Comparison of ENCODE assay signal across 15 cellular contexts in the genomic region with DNA sequence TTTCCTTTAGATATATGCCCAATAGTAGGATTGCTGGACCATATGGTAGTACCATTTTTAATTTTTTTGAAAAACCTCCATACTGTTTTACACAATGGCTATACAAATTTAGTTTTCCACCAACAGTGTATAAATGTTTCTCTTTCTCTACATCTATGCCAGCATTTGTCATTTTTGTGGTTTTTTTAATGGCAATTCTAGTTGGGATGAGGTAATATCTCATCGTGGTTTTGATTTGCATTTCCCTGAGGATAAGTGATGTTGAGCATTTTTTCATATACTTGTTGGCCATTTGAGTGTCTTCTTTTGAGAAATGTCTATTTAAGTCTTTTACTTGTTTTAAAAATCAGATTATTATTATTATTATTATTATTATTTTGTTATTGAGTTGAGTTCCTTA. TPM values are rescaled to one million over a fixed set of nuclear protein-coding genes. Genes with fewer than 3 reads are reported as not detected.
DNase-seq lines count a peak whose midpoint lies in the region; ATAC-seq and TF ChIP-seq lines count a peak whose summit lies in the region.
"Had no signal": no experiment of that assay in that cellular context is flagged by ENCODE, and none has a peak within 500 bp of the region (broad histone marks: within the 10 kb centered on the region; RNA-seq: fewer than 3 reads in every experiment).

No MANE protein-coding gene starts in this region.

- H3K79me1 ChIP-seq in IMR-90 (ENCODE audit: low read depth in 1 of 2, low read length in 2 of 2) = no peaks in the 10 kb centered on the region

- H2AK5ac ChIP-seq in IMR-90 (ENCODE audit: low read depth, low read length) = no peak overlapping the region

- H3K79me2 ChIP-seq in fibroblast of lung (ENCODE audit: control insufficient read depth, insufficient read depth, low read length) = no peaks in the 10 kb centered on the region

- H3K56ac ChIP-seq in IMR-90 (ENCODE audit: extremely low read depth, insufficient read depth, low read length) = no peak overlapping the region

- no peak overlapping the region for H2BK5ac ChIP-seq in IMR-90 (ENCODE audit: low read depth, low read length, poor library complexity, severe bottlenecking)

- in situ Hi-C loops in IMR-90 (cut with MboI; ENCODE audit: low sequenced_read_pairs) = no loop called here

- no peak for TF ChIP-seq CTCF in IMR-90 (conservative IDR thresholded peaks at IDR 0.05; ENCODE audit: low read depth, low read length)
- no peak for TF ChIP-seq CTCF in fibroblast of lung (conservative IDR thresholded peaks at IDR 0.05 in 1 of 2, IDR thresholded peaks at IDR 0.05 in 1 of 2; ENCODE audit: low read depth in 1 of 2, low read length in 2 of 2)
- TF ChIP-seq CTCF in spleen (IDR thresholded peaks at IDR 0.05 in 8 of 11, conservative IDR thresholded peaks at IDR 0.05 in 3 of 11) = no peak
- no peak for TF ChIP-seq CTCF in thyroid gland (IDR thresholded peaks at IDR 0.05)

- no peak overlapping the region for H3K14ac ChIP-seq in IMR-90 (replicated peaks; ENCODE audit: low read depth, low read length)

- no peak overlapping the region for H2AK9ac ChIP-seq in IMR-90 (replicated peaks; ENCODE audit: low read depth, low read length, poor library complexity)

- H3K27me3 ChIP-seq in IMR-90 (ENCODE audit: control insufficient read depth, insufficient read depth, low read length) = no peaks in the 10 kb centered on the region
- no peaks in the 10 kb centered on the region for H3K27me3 ChIP-seq in fibroblast of lung (ENCODE audit: control insufficient read depth, insufficient read depth, low read length)
- no peaks in the 10 kb centered on the region for H3K27me3 ChIP-seq in spleen (replicated peaks in 1 of 7)
- no peaks in the 10 kb centered on the region for H3K27me3 ChIP-seq in thyroid gland

- H4K8ac ChIP-seq in IMR-90 (ENCODE audit: low read depth in 2 of 2, low read length in 2 of 2) = no peak overlapping the region

- BruUV-seq in IMR-90 (replicated peaks; lab: Mats Ljungman, UMichigan) = no TSS peak

- dilution Hi-C loops in IMR-90 (cut with HindIII; ENCODE audit: low sequenced_read_pairs, unreplicated experiment) = no loop called here

- H3K36me3 ChIP-seq in IMR-90 (ENCODE audit: control insufficient read depth, insufficient read depth, low read length) = no peaks in the 10 kb centered on the region
- H3K36me3 ChIP-seq in fibroblast of lung (ENCODE audit: control insufficient read depth, insufficient read depth, low read length) = no peaks in the 10 kb centered on the region
- no peaks in the 10 kb centered on the region for H3K36me3 ChIP-seq in spleen
- H3K36me3 ChIP-seq in thyroid gland = no peaks in the 10 kb centered on the region

- no peak overlapping the region for H2BK20ac ChIP-seq in IMR-90 (ENCODE audit: low read depth, low read length)

- no peak overlapping the region for H3K18ac ChIP-seq in IMR-90 (ENCODE audit: low read depth, low read length)

- no peak overlapping the region for H3K23ac ChIP-seq in IMR-90 (ENCODE audit: low read depth, low read length)

- H4K5ac ChIP-seq in IMR-90 (ENCODE audit: low read depth, low read length) = no peak overlapping the region

- TF ChIP-seq POLR2A in IMR-90 (IDR thresholded peaks at IDR 0.05; ENCODE audit: low read depth, low read length) (no peak), spleen (IDR thresholded peaks at IDR 0.05) (no peak), thyroid gland (IDR thresholded peaks at IDR 0.05) (no peak)

- H3K4me2 ChIP-seq in IMR-90 (ENCODE audit: low read depth, low read length) (no peak overlapping the region), fibroblast of lung (ENCODE audit: extremely low read depth, insufficient read depth, low read length) (no peak overlapping the region)

- H3K4me3 ChIP-seq in IMR-90 (ENCODE audit: insufficient read depth, low read depth, low read length) (no peak overlapping the region), fibroblast of lung (replicated peaks in 1 of 4; ENCODE audit: control extremely low read depth in 1 of 4, insufficient read depth in 1 of 4, low read depth in 3 of 4, low read length in 4 of 4) (no peak overlapping the region), spleen (no peak overlapping the region), thyroid gland (replicated peaks in 1 of 3) (no peak overlapping the region)

- intact Hi-C loops in IMR-90 (cut with micrococcal nuclease) = no loop called here
- intact Hi-C loops in spleen (cut with DNase I; ENCODE audit: low total_unique reads) = no loop called here
- intact Hi-C loops in thyroid gland (cut with DNase I) = no loop called here

- no peak overlapping the region for H3K9ac ChIP-seq in IMR-90 (ENCODE audit: low read depth, low read length)
- H3K9ac ChIP-seq in fibroblast of lung (ENCODE audit: insufficient read depth, low read length) = no peak overlapping the region

- H2AFZ ChIP-seq in IMR-90 (replicated peaks; ENCODE audit: low read length, poor library complexity) = no peak overlapping the region
- no peak overlapping the region for H2AFZ ChIP-seq in fibroblast of lung (ENCODE audit: low read length)

- H3K9me3 ChIP-seq in IMR-90 (ENCODE audit: control insufficient read depth, insufficient read depth, low read length) = no peaks in the 10 kb centered on the region
- no peaks in the 10 kb centered on the region for H3K9me3 ChIP-seq in fibroblast of lung (ENCODE audit: control insufficient read depth, insufficient read depth, low read depth, low read length)
- no peaks in the 10 kb centered on the region for H3K9me3 ChIP-seq in spleen
- H3K9me3 ChIP-seq in thyroid gland = no peaks in the 10 kb centered on the region

- H4K91ac ChIP-seq in IMR-90 (ENCODE audit: insufficient read depth, low read depth, low read length) = no peak overlapping the region

- H3K27ac ChIP-seq in IMR-90 (ENCODE audit: insufficient read depth, low read length) (no peak overlapping the region), fibroblast of lung (ENCODE audit: insufficient read depth, low read length) (no peak overlapping the region), spleen (no peak overlapping the region), thyroid gland (no peak overlapping the region)

- H3K4me1 ChIP-seq in IMR-90 (ENCODE audit: control insufficient read depth, insufficient read depth, low read length) (no peaks in the 10 kb centered on the region), fibroblast of lung (ENCODE audit: control insufficient read depth, extremely low read depth, insufficient read depth, low read length) (no peaks in the 10 kb centered on the region), spleen (no peaks in the 10 kb centered on the region), thyroid gland (no peaks in the 10 kb centered on the region)

- no CpG with 5 or more reads among the region's 1 CpG for WGBS in IMR-90 (ENCODE audit: extremely low coverage in 2 of 2, insufficient read length in 1 of 2), 2 experiments
- 47 to 80% (median 66%) methylated on average over 1 of the region's 1 CpG for WGBS in spleen, 5 donors
- 74 to 82% methylated on average over 1 of the region's 1 CpG for WGBS in thyroid gland, 2 donors

- no peaks in the 10 kb centered on the region for H3K9me1 ChIP-seq in IMR-90 (ENCODE audit: insufficient read depth, low read length)

- peak; percentile 13 for DNase-seq in Daoy (ENCODE audit: low read depth)
- peak; percentile 23 for DNase-seq in IMR-90
- DNase-seq in RPMI7951 (ENCODE audit: low read depth) = peak; percentile 7
- DNase-seq in fibroblast of lung (ENCODE audit: low read depth in 2 of 2) = peak; percentile 4 to 47
- no peak for DNase-seq in DMS114 treated with DMSO at 0.1 percent for 48 hours (lab: John Stamatoyannopoulos, UW; ENCODE audit: unreplicated experiment)
- DNase-seq in spleen = no peak
- DNase-seq in stimulated activated CD8-positive, alpha-beta memory T cell treated with anti-CD3 and anti-CD28 coated beads, Interleukin-4, amount 100 ng/mL, for 48 hours = no peak
- DNase-seq in thyroid gland = no peak
- DNase-seq: CD4-positive, CD25-positive, alpha-beta regulatory T cell; DND-41; H9; NCI-H187 treated with DMSO at 0.1 percent for 48 hours; NCI-H2171; NCI-H510A; RPMI8226 had no signal

- H3K4ac ChIP-seq in IMR-90 (ENCODE audit: low read depth, low read length) = no peak overlapping the region

- CTCF ChIA-PET in IMR-90 (lab: Yijun Ruan, JAX) = no interaction called here

- H2BK120ac ChIP-seq in IMR-90 (ENCODE audit: low read depth, low read length) = no peak overlapping the region

- no peak for ATAC-seq in IMR-90 (ENCODE audit: low read depth)

- H4K20me1 ChIP-seq in IMR-90 (ENCODE audit: insufficient read depth, low read length) (no peaks in the 10 kb centered on the region), fibroblast of lung (ENCODE audit: control insufficient read depth, extremely low read depth, insufficient read depth, low read length) (no peaks in the 10 kb centered on the region)

- POLR2A ChIA-PET in IMR-90 (lab: Charles Lee; ENCODE audit: unreplicated experiment) = no interaction called here

- no peak overlapping the region for H2BK15ac ChIP-seq in IMR-90 (ENCODE audit: low read depth, low read length)

- TF ChIP-seq RAD21 in IMR-90 (IDR thresholded peaks at IDR 0.05; ENCODE audit: low read length) = no peak

TF ChIP-seq in IMR-90, 13 proteins besides CTCF, POLR2A, EP300 and RAD21 (continues in another document):
- TF ChIP-seq CEBPB (IDR thresholded peaks at IDR 0.05; ENCODE audit: low read depth, low read length) = no peak; the same call in 1 of the 2 replicates
- no peak for TF ChIP-seq RCOR1 (IDR thresholded peaks at IDR 0.05; ENCODE audit: insufficient replicate concordance, low read length)
- TF ChIP-seq MAZ (IDR thresholded peaks at IDR 0.05; ENCODE audit: borderline replicate concordance, low read depth, low read length) = no peak
- TF ChIP-seq FOS (IDR thresholded peaks at IDR 0.05; ENCODE audit: low read depth, low read length) = no peak
- TF ChIP-seq NFE2L2 (IDR thresholded peaks at IDR 0.05; ENCODE audit: low read depth, low read length) = no peak

RNA-seq across cellular contexts. Expression of gene PLA2G4A, which starts 35.5 kb away (rescaled TPM):
- 20.7 and 23.9 TPM in 2 replicates for total RNA-seq in Daoy (2014; rRNA removed; shearing (Covaris generic))
- total RNA-seq in IMR-90 (2012; rRNA removed) (3.8 and 4.4 TPM in 2 replicates), fibroblast of lung (3.9 and 5.8 TPM in 2 replicates), spleen (10 to 100 TPM in 1 of 7 donors, 1 to 10 TPM in 6; 4.6 to 11.6 (median 7.8) TPM), thyroid gland (1 to 10 TPM; 3.4 to 6.4 (median 5.2) TPM)
- polyA plus RNA-seq in IMR-90 (2012; rRNA removed) (1.6 TPM in 2 replicates), fibroblast of lung (2.8 and 5.8 TPM in 2 replicates), spleen (1 to 10 TPM; 1.2 to 2.7 (median 1.4) TPM)
- polyA plus RNA-seq in IMR-90 (2012; cell fraction: cytosol; rRNA removed) = 0.22 and 0.39 TPM in 2 replicates
- 0.04 and 0.80 TPM in 2 replicates for polyA plus RNA-seq in IMR-90 (2012; cell fraction: nucleus; rRNA removed; ENCODE audit: low replicate concordance)
- 5.6 and 6.7 TPM in 2 replicates for total RNA-seq in RPMI7951 (2014; rRNA removed; shearing (Covaris generic))
- polyA plus RNA-seq in fibroblast of lung (2012) = 1.6 and 3.9 TPM in 2 replicates
- polyA minus RNA-seq in fibroblast of lung (ENCODE audit: low replicate concordance) = 0.71 and 1.0 TPM in 2 replicates
- total RNA-seq: CD4-positive, CD25-positive, alpha-beta regulatory T cell had no signal
- polyA plus RNA-seq: CD4-positive, CD25-positive, alpha-beta regulatory T cell had no signal

Comparison
In these comparisons a context has a peak if more than half of its experiments do, and no peak if none do; other contexts are left out.
1. DNase-seq: peak in Daoy (single experiment), IMR-90 (single experiment), RPMI7951 (single experiment) and fibroblast of lung (2 of 2); none in DMS114 treated with DMSO at 0.1 percent for 48 hours (single experiment), spleen (single experiment), stimulated activated CD8-positive, alpha-beta memory T cell treated with anti-CD3 and anti-CD28 coated beads, Interleukin-4, amount 100 ng/mL, for 48 hours (single experiment) and thyroid gland (0 of 2).